25 cellular contexts compared by ENCODE assay signal in the genomic region with DNA sequence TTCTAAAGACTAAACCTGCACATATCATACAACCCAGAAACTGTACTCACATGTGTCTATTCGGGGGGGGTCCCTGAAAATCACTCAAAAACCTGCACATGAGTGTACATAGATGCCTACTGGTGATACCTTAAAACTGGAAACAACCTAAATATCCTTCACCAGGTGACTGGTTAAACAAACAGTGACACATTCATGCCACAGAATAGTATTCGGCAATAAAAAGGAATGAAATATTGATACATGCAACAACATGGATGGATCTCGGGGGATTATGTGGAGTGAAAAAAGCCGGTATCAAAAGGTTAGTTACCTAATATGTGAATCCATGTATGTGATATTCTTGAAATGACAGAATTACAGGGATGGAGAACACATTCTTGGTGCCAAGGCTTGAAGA. TPM values are rescaled to one million over a fixed set of nuclear protein-coding genes. Genes with fewer than 3 reads are reported as not detected.
"Had no signal": no experiment of that assay in that cellular context is flagged by ENCODE, and none has a peak within 500 bp of the region (broad histone marks: within the 10 kb centered on the region; RNA-seq: fewer than 3 reads in every experiment).

No MANE protein-coding gene starts in this region.

- ATAC-seq: activated T-helper 17 cell treated with anti-CD3 and anti-CD28 coated beads, Interleukin-2, amount 50 U/mL, for 72 hours had no signal

- H3K27me3 ChIP-seq: MG63 had no signal

- DNase-seq: activated CD4-positive, alpha-beta memory T cell treated with anti-CD3 and anti-CD28 coated beads for 36 hours; activated CD4-positive, alpha-beta T cell treated with anti-CD3 and anti-CD28 coated beads, Interleukin-2, amount 10 ng/mL, durations not matched to agents 7 days and 5 days; activated CD4-positive, CD25-positive, alpha-beta regulatory T cell; activated CD8-positive, alpha-beta memory T cell treated with anti-CD3 and anti-CD28 coated beads for 24 hours; activated gamma-delta T cell; activated naive CD4-positive, alpha-beta T cell treated with anti-CD3 and anti-CD28 coated beads for 36 hours; activated T-cell treated with anti-CD3 and anti-CD28 coated beads, Interleukin-2, amount 50 U/mL, for 48 hours; MG63; MV-4-11; NCI-H1105; NCI-H1436; NCI-H1694 treated with DMSO at 0.1 percent for 48 hours; NCI-H2029 treated with DMSO at 0.1 percent for 48 hours; NCI-H510A treated with DMSO at 0.1 percent for 48 hours; NCI-H69; NK-92 treated with Interleukin-12 subunit alpha and Interleukin-12 subunit beta, amount 100 ng/mL, for 24 hours; OCI-M1; SIG-M5; T-helper 2 cell; T1000 had no signal

- H3K4me1 Mint-ChIP-seq: activated CD4-positive, alpha-beta T cell treated with anti-CD3 and anti-CD28 coated beads, Interleukin-2, amount 10 ng/mL, durations not matched to agents 7 days and 5 days; activated T-helper 17 cell treated with anti-CD3 and anti-CD28 coated beads, Interleukin-2, amount 50 U/mL, for 72 hours; central memory CD8-positive, alpha-beta T cell had no signal

- H3K9me3 Mint-ChIP-seq: activated CD4-positive, alpha-beta memory T cell treated with anti-CD3 and anti-CD28 coated beads for 36 hours; activated CD4-positive, alpha-beta T cell treated with anti-CD3 and anti-CD28 coated beads, Interleukin-2, amount 10 ng/mL, durations not matched to agents 7 days and 5 days; activated naive CD4-positive, alpha-beta T cell treated with anti-CD3 and anti-CD28 coated beads for 36 hours had no signal

- H3K4me3 Mint-ChIP-seq: activated CD4-positive, alpha-beta memory T cell treated with anti-CD3 and anti-CD28 coated beads for 36 hours; activated CD4-positive, alpha-beta T cell treated with anti-CD3 and anti-CD28 coated beads, Interleukin-2, amount 10 ng/mL, durations not matched to agents 7 days and 5 days; activated naive CD4-positive, alpha-beta T cell treated with anti-CD3 and anti-CD28 coated beads for 36 hours; activated naive CD8-positive, alpha-beta T cell; activated T-helper 17 cell treated with anti-CD3 and anti-CD28 coated beads, Interleukin-2, amount 50 U/mL, for 72 hours; central memory CD8-positive, alpha-beta T cell had no signal

- H3K36me3 Mint-ChIP-seq: activated CD4-positive, alpha-beta memory T cell treated with anti-CD3 and anti-CD28 coated beads for 36 hours; activated naive CD8-positive, alpha-beta T cell had no signal

- H3K36me3 ChIP-seq: MG63 had no signal

- H3K9me3 ChIP-seq: MG63 had no signal

- H3K27ac Mint-ChIP-seq: activated CD4-positive, alpha-beta memory T cell treated with anti-CD3 and anti-CD28 coated beads for 36 hours; activated CD4-positive, alpha-beta T cell treated with anti-CD3 and anti-CD28 coated beads, Interleukin-2, amount 10 ng/mL, durations not matched to agents 7 days and 5 days; activated naive CD4-positive, alpha-beta T cell treated with anti-CD3 and anti-CD28 coated beads for 36 hours; activated naive CD8-positive, alpha-beta T cell; activated T-helper 17 cell treated with anti-CD3 and anti-CD28 coated beads, Interleukin-2, amount 50 U/mL, for 72 hours had no signal

- H3K4me3 ChIP-seq: MG63 had no signal

- H3K4me2 ChIP-seq: KMS-11 had no signal

- H3K27ac ChIP-seq: KMS-11, VCaP had no signal

RNA-seq across cellular contexts. Expression of a gene that starts 32.1 kb away (rescaled TPM):
- total RNA-seq: activated CD4-positive, alpha-beta memory T cell treated with anti-CD3 and anti-CD28 coated beads for 36 hours; activated CD4-positive, alpha-beta T cell treated with anti-CD3 and anti-CD28 coated beads, Interleukin-2, amount 10 ng/mL, durations not matched to agents 7 days and 5 days; activated naive CD4-positive, alpha-beta T cell treated with anti-CD3 and anti-CD28 coated beads for 36 hours had no signal
